9 cellular contexts compared by ENCODE assay signal in genomic region chr3:11591006-11591360, GRCh38. TPM values are rescaled to one million over a fixed set of nuclear protein-coding genes. Genes with fewer than 3 reads are reported as not detected.
DNase-seq lines count a peak whose midpoint lies in the region; ATAC-seq and TF ChIP-seq lines count a peak whose summit lies in the region.
"Had no signal": no experiment of that assay in that cellular context is flagged by ENCODE, and none has a peak within 500 bp of the region (broad histone marks: within the 10 kb centered on the region; RNA-seq: fewer than 3 reads in every experiment).

No MANE protein-coding gene starts in this region.

- TF ChIP-seq CTCF in H9 (conservative IDR thresholded peaks at IDR 0.05) (no peak), ascending aorta (IDR thresholded peaks at IDR 0.05) (no peak), hepatocyte (IDR thresholded peaks at IDR 0.05; ENCODE audit: poor library complexity) (no peak), gastrocnemius medialis (IDR thresholded peaks at IDR 0.05 in 4 of 5, conservative IDR thresholded peaks at IDR 0.05 in 1 of 5) (no peak)

- no peaks in the 10 kb centered on the region for H3K36me3 ChIP-seq in ascending aorta
- no peaks in the 10 kb centered on the region for H3K36me3 ChIP-seq in hepatocyte (replicated peaks; ENCODE audit: insufficient read depth, low read depth)
- no peaks in the 10 kb centered on the region for H3K36me3 ChIP-seq in gastrocnemius medialis

- H3K9me3 ChIP-seq in H9 (ENCODE audit: control insufficient read depth, low read depth, low read length): no peaks in the 10 kb centered on the region
- H3K9me3 ChIP-seq in ascending aorta: no peaks in the 10 kb centered on the region
- H3K9me3 ChIP-seq in hepatocyte (ENCODE audit: low read depth): no peaks in the 10 kb centered on the region
- no peaks in the 10 kb centered on the region for H3K9me3 ChIP-seq in gastrocnemius medialis

- H3K23ac ChIP-seq in H9 (ENCODE audit: insufficient read length, low read depth, low read length): no peak overlapping the region

- H3K23me2 ChIP-seq in H9 (ENCODE audit: insufficient read length, low read depth, low read length, poor library complexity, severe bottlenecking): no peaks in the 10 kb centered on the region

- H3K27me3 Mint-ChIP-seq in H9 (ENCODE audit: low read depth): no peaks in the 10 kb centered on the region
- no peaks in the 10 kb centered on the region for H3K27me3 Mint-ChIP-seq in stimulated activated memory B cell treated with anti-CD40 and anti-IgM and Interleukin-4, amounts not matched to agents 10 μg/mL and 1 μg/mL and 100 μg/mL, for 72 hours

- peaks cover 3 to 12% (median 5%) of the 10 kb centered on the region in 3 experiments for H3K36me3 Mint-ChIP-seq in H9 (ENCODE audit: insufficient read depth in 1 of 3, low read depth in 3 of 3)
- H3K36me3 Mint-ChIP-seq in stimulated activated memory B cell treated with anti-CD40 and anti-IgM and Interleukin-4, amounts not matched to agents 10 μg/mL and 1 μg/mL and 100 μg/mL, for 72 hours: peaks cover 34% of the 10 kb centered on the region

- H3K27ac ChIP-seq in H9 (ENCODE audit: insufficient read length, low read depth, low read length) (peak overlapping the region; percentile 29), ascending aorta (peak overlapping the region; percentile 70 to 83), hepatocyte (peak overlapping the region; percentile 78), gastrocnemius medialis (peak overlapping the region; percentile 65 to 76 (median 71))

- H3K79me2 ChIP-seq in H9 (ENCODE audit: insufficient read depth, low read length) (peaks cover 27% of the 10 kb centered on the region; the same call in 1 of the 2 replicates), hepatocyte (peaks cover 91% of the 10 kb centered on the region)

- H3K9me2 ChIP-seq in hepatocyte (replicated peaks; ENCODE audit: insufficient read depth): no peaks in the 10 kb centered on the region

- H2AK5ac ChIP-seq in H9 (ENCODE audit: insufficient read length, low read length): no peak overlapping the region

- H3K9me3 Mint-ChIP-seq in H9: no peaks in the 10 kb centered on the region; a peak in 1 of 5 replicates
- no peaks in the 10 kb centered on the region for H3K9me3 Mint-ChIP-seq in stimulated activated memory B cell treated with anti-CD40 and anti-IgM and Interleukin-4, amounts not matched to agents 10 μg/mL and 1 μg/mL and 100 μg/mL, for 72 hours
- H3K9me3 Mint-ChIP-seq: activated T-helper 1 cell treated with anti-CD3 and anti-CD28 coated beads, Interleukin-12 subunit alpha, Interleukin-12 subunit beta, Interleukin-2, Interleukin-4 antibody, amounts not matched to agents 30 ng/mL and 10 ng/mL and 1 ng/mL, durations not matched to agents 14 hours and 24 hours and 36 hours had no signal

- no peak overlapping the region for H4K91ac ChIP-seq in H9 (ENCODE audit: insufficient read length, low read depth, low read length)

- H3K4me3 Mint-ChIP-seq in H9: peak overlapping the region in 1 of 2 experiments; percentile 19; a peak in 2 of 5 replicates
- H3K4me3 Mint-ChIP-seq in stimulated activated memory B cell treated with anti-CD40 and anti-IgM and Interleukin-4, amounts not matched to agents 10 μg/mL and 1 μg/mL and 100 μg/mL, for 72 hours: no peak overlapping the region
- H3K4me3 Mint-ChIP-seq: activated T-helper 1 cell treated with anti-CD3 and anti-CD28 coated beads, Interleukin-12 subunit alpha, Interleukin-12 subunit beta, Interleukin-2, Interleukin-4 antibody, amounts not matched to agents 30 ng/mL and 10 ng/mL and 1 ng/mL, durations not matched to agents 14 hours and 24 hours and 36 hours had no signal

- intact Hi-C loops in ascending aorta (cut with DNase I): no loop called here
- intact Hi-C loops in gastrocnemius medialis (cut with DNase I; ENCODE audit: low total_unique reads): no loop called here

- H3K27me3 ChIP-seq in H9 (ENCODE audit: insufficient read depth, low read length) (no peaks in the 10 kb centered on the region), ascending aorta (no peaks in the 10 kb centered on the region), hepatocyte (no peaks in the 10 kb centered on the region), gastrocnemius medialis (no peaks in the 10 kb centered on the region)

- H2BK120ac ChIP-seq in H9 (ENCODE audit: low read depth, low read length, poor library complexity, severe bottlenecking): no peak overlapping the region

- no peak overlapping the region for H4K5ac ChIP-seq in H9 (ENCODE audit: insufficient read length, low read depth, low read length)

- H4K20me1 ChIP-seq in H9 (ENCODE audit: control insufficient read depth, insufficient read depth, insufficient read length) (no peaks in the 10 kb centered on the region), hepatocyte (ENCODE audit: insufficient read depth, poor library complexity, severe bottlenecking) (peaks cover 63% of the 10 kb centered on the region)

- DNase-seq in H9 (no peak), ascending aorta (ENCODE audit: low spot score in 2 of 2) (no peak), hepatocyte (ENCODE audit: low spot score) (no peak), gastrocnemius medialis (no peak), NCI-H1048 (lab: John Stamatoyannopoulos, UW) (no peak), SW 1271 (lab: John Stamatoyannopoulos, UW) (no peak), amniotic stem cell (lab: John Stamatoyannopoulos, UW) (no peak)

- peaks cover 12% of the 10 kb centered on the region for H3K79me1 ChIP-seq in H9 (ENCODE audit: insufficient read depth, low read depth, low read length, poor library complexity, severe bottlenecking)

- H2BK20ac ChIP-seq in H9 (ENCODE audit: low read depth, low read length, poor library complexity, severe bottlenecking): no peak overlapping the region

- WGBS in H9 (ENCODE audit: extremely low coverage, insufficient read length, low lambda C conversion rate): no CpG with 5 or more reads among the region's 7 CpGs
- WGBS in hepatocyte (ENCODE audit: low lambda C conversion rate, missing lambda C conversion rate): 35% methylated on average over 7 of the region's 7 CpGs

- TF ChIP-seq POLR2A in gastrocnemius medialis (IDR thresholded peaks at IDR 0.05): no peak

- H2BK5ac ChIP-seq in H9 (ENCODE audit: insufficient read length, low read length): no peak overlapping the region

- peak overlapping the region in 1 of 2 donors; percentile 43 for H3K4me3 ChIP-seq in ascending aorta
- H3K4me3 ChIP-seq in hepatocyte: no peak overlapping the region
- peak overlapping the region in 2 of 4 donors; percentile 16 to 30 for H3K4me3 ChIP-seq in gastrocnemius medialis

- H2AFZ ChIP-seq in H9 (ENCODE audit: low read length) (no peak overlapping the region), hepatocyte (no peak overlapping the region)

- peak overlapping the region; percentile 90 to 94 (median 90); a peak in 6 of 7 replicates for H3K27ac Mint-ChIP-seq in H9
- no peak overlapping the region for H3K27ac Mint-ChIP-seq in stimulated activated memory B cell treated with anti-CD40 and anti-IgM and Interleukin-4, amounts not matched to agents 10 μg/mL and 1 μg/mL and 100 μg/mL, for 72 hours
- H3K27ac Mint-ChIP-seq: activated T-helper 1 cell treated with anti-CD3 and anti-CD28 coated beads, Interleukin-12 subunit alpha, Interleukin-12 subunit beta, Interleukin-2, Interleukin-4 antibody, amounts not matched to agents 30 ng/mL and 10 ng/mL and 1 ng/mL, durations not matched to agents 14 hours and 24 hours and 36 hours had no signal

- no peak overlapping the region for H2BK15ac ChIP-seq in H9 (ENCODE audit: low read depth, low read length)

- no peak overlapping the region for H3K4ac ChIP-seq in H9 (ENCODE audit: low read depth, low read length)

- peaks cover 21% of the 10 kb centered on the region for H3K4me1 ChIP-seq in H9 (ENCODE audit: insufficient read depth, low read length)
- peaks cover 35 to 73% of the 10 kb centered on the region in 2 donors for H3K4me1 ChIP-seq in ascending aorta
- H3K4me1 ChIP-seq in hepatocyte (ENCODE audit: insufficient read depth): peaks cover 35% of the 10 kb centered on the region
- H3K4me1 ChIP-seq in gastrocnemius medialis: peaks cover 75 to 85% of the 10 kb centered on the region in 2 donors

- no peak overlapping the region for H3K9ac ChIP-seq in H9 (ENCODE audit: extremely low read depth, insufficient read length, low read length)

- H3K18ac ChIP-seq in H9 (ENCODE audit: insufficient read length, low read depth, low read length): no peak overlapping the region

- in situ Hi-C loops in gastrocnemius medialis (cut with MboI; ENCODE audit: low sequenced_read_pairs in 4 of 4): no loop called here

- no peak overlapping the region for H4K8ac ChIP-seq in H9 (replicated peaks; ENCODE audit: insufficient read length, low read depth, low read length)

- H2BK12ac ChIP-seq in H9 (ENCODE audit: insufficient read length, low read depth, low read length): no peak overlapping the region

- peaks cover 65% of the 10 kb centered on the region in 2 experiments for H3K4me1 Mint-ChIP-seq in H9
- peaks cover 22% of the 10 kb centered on the region for H3K4me1 Mint-ChIP-seq in stimulated activated memory B cell treated with anti-CD40 and anti-IgM and Interleukin-4, amounts not matched to agents 10 μg/mL and 1 μg/mL and 100 μg/mL, for 72 hours

- H3K56ac ChIP-seq in H9 (ENCODE audit: insufficient read length, low read depth, low read length): no peak overlapping the region

- H3T11ph ChIP-seq in H9 (ENCODE audit: low read length): no peak overlapping the region

- H3K14ac ChIP-seq in H9 (ENCODE audit: insufficient read depth, low read length): no peak overlapping the region; the same call in 1 of the 2 replicates

- no peak for ATAC-seq in gastrocnemius medialis
- no peak for ATAC-seq in stimulated activated memory B cell treated with anti-CD40 and anti-IgM and Interleukin-4, amounts not matched to agents 10 μg/mL and 1 μg/mL and 100 μg/mL, for 72 hours

- H3K4me2 ChIP-seq in H9 (ENCODE audit: insufficient read depth, insufficient read length, low read length) (no peak overlapping the region), hepatocyte (peak overlapping the region; percentile 44)

RNA-seq across cellular contexts. Expression of gene VGLL4, which starts 52.7 kb away (rescaled TPM):
- total RNA-seq in H9 (2021) (42.1 and 44.6 TPM in 2 replicates), ascending aorta (146 TPM), hepatocyte (99.3 and 109 TPM in 2 replicates), gastrocnemius medialis (10 to 100 TPM in 3 of 4 donors, 1 to 10 TPM in 1; 8.9 to 20.9 (median 12.8) TPM)
- 57.9 and 70.5 TPM in 2 replicates for polyA plus RNA-seq in hepatocyte
